ENCODE assay signal across 8 cellular contexts in the genomic region with DNA sequence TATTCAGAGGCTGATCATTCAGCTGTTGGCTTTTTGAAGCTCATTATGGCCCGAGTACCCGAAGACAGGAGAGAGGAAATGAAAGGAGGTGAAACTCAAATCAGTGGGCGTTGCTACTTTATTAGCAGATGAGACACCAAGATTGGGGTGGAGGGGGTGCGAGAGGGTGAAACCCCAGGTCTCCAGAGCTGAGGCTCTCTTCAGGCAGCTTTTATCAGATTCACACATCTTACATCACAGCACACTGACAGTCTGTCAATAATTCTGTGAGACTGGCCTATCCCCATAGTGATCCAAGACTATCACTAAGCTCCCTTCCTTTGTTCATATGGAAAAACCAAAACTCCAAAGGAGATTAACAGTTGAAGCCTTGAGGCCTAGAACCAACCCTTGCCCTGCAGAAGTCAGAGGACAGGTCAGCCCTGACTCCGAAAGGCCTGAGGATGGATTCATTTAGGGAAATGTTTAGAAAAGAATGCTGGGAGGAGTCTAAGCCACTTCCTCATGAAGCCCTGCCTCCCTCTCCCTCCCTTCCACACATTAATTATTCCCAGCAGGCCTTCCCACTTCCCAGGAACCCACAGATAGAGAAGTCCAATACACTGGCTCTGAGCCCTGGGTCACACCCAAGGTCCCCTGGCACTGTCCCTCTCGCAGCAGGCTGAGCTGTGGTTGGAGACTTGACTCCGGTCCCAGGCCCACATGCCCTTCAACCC. TPM values are rescaled to one million over a fixed set of nuclear protein-coding genes. Genes with fewer than 3 reads are reported as not detected.
DNase-seq lines count a peak whose midpoint lies in the region; ATAC-seq and TF ChIP-seq lines count a peak whose summit lies in the region.

No MANE protein-coding gene starts in this region.

- H3K79me2 ChIP-seq in SK-N-SH (ENCODE audit: insufficient read depth) (peaks cover 17% of the 10 kb centered on the region), trophoblast cell (ENCODE audit: control insufficient read depth, insufficient read depth, low read length, poor library complexity) (no peaks in the 10 kb centered on the region)

- H3K4me3 ChIP-seq in SK-N-SH (ENCODE audit: low read depth in 2 of 2, low read length in 1 of 2) = no peak overlapping the region
- H3K4me3 ChIP-seq in trophoblast cell (ENCODE audit: low read depth, low read length) = no peak overlapping the region

- H4K8ac ChIP-seq in trophoblast cell (ENCODE audit: low read depth, low read length) = peak overlapping the region; percentile 80

- H3K27me3 Mint-ChIP-seq in effector memory CD8-positive, alpha-beta T cell = no peaks in the 10 kb centered on the region

- H3K27ac ChIP-seq in SK-N-SH (ENCODE audit: low read depth in 2 of 2, low read length in 1 of 2) (no peak overlapping the region), trophoblast cell (ENCODE audit: low read depth, low read length) (peak overlapping the region; percentile 69)

- no peak overlapping the region for H3K18ac ChIP-seq in trophoblast cell (ENCODE audit: low read length)

- H3K4ac ChIP-seq in trophoblast cell (ENCODE audit: low read depth, low read length) = no peak overlapping the region

- ATAC-seq in effector memory CD8-positive, alpha-beta T cell (replicated peaks) = peak; percentile 96
- ATAC-seq in HG03039 (IDR thresholded peaks at IDR 0.05; ENCODE audit: unreplicated experiment) = no peak

- H3K4me1 ChIP-seq in SK-N-SH (ENCODE audit: control insufficient read depth in 1 of 2, insufficient read depth in 2 of 2, low read depth in 1 of 2, low read length in 1 of 2) = peaks cover 0 to 8% of the 10 kb centered on the region in 2 experiments; a peak in 2 of 4 replicates
- H3K4me1 ChIP-seq in trophoblast cell (ENCODE audit: control insufficient read depth in 1 of 2, insufficient read depth in 2 of 2, low read length in 2 of 2) = peaks cover 19 to 21% of the 10 kb centered on the region in 2 experiments

- H3K36me3 ChIP-seq in SK-N-SH (replicated peaks in 1 of 2; ENCODE audit: control insufficient read depth in 1 of 2, insufficient read depth in 2 of 2, low read length in 1 of 2) (peaks cover 0 to 12% of the 10 kb centered on the region in 2 experiments), trophoblast cell (ENCODE audit: control insufficient read depth in 1 of 2, insufficient read depth in 2 of 2, low read length in 2 of 2) (no peaks in the 10 kb centered on the region)

- H3K14ac ChIP-seq in trophoblast cell (ENCODE audit: low read length) = no peak overlapping the region

- no peaks in the 10 kb centered on the region for H3F3A ChIP-seq in SK-N-SH (replicated peaks; ENCODE audit: insufficient read depth)

- no peak for TF ChIP-seq RAD21 in SK-N-SH (IDR thresholded peaks at IDR 0.05; ENCODE audit: low read length)

- no peaks in the 10 kb centered on the region for H3K9me2 ChIP-seq in SK-N-SH

- no peak overlapping the region for H3K23ac ChIP-seq in trophoblast cell (ENCODE audit: low read length)

- H3K4me2 ChIP-seq in SK-N-SH (no peak overlapping the region), trophoblast cell (ENCODE audit: low read length) (peak overlapping the region; percentile 26)

- H3K9me3 ChIP-seq in SK-N-SH (0 out of 2 replicates have a peak, but pooled peaks cover 3% of the 10 kb centered on the region), trophoblast cell (ENCODE audit: insufficient read depth, low read depth, low read length) (no peaks in the 10 kb centered on the region)

- H3K79me1 ChIP-seq in trophoblast cell (ENCODE audit: low read length) = peaks cover 5% of the 10 kb centered on the region

- peak overlapping the region; percentile 7 for H2BK5ac ChIP-seq in trophoblast cell (ENCODE audit: low read depth, low read length, poor library complexity)

- in situ Hi-C loops in GM13977 (cut with MboI; ENCODE audit: low pct_unique_long_range_greater_than_20kb, low sequenced_read_pairs, unreplicated experiment) = no loop called here

- H3K4me1 Mint-ChIP-seq in effector memory CD8-positive, alpha-beta T cell (ENCODE audit: low read depth in 2 of 2) = peaks cover 50 to 61% of the 10 kb centered on the region in 2 donors

- POLR2A ChIA-PET in SK-N-SH (lab: Yijun Ruan, JAX) = no interaction called here

- 90% methylated on average over 7 of the region's 7 CpGs for WGBS in SK-N-SH (ENCODE audit: low lambda C conversion rate)
- WGBS in trophoblast cell (ENCODE audit: extremely low coverage, insufficient coverage, insufficient read length) = no CpG with 5 or more reads among the region's 7 CpGs

- no peak for TF ChIP-seq EP300 in SK-N-SH (IDR thresholded peaks at IDR 0.05; ENCODE audit: borderline replicate concordance in 1 of 2, low read depth in 1 of 2, low read length in 1 of 2)

- DNase-seq in GM13977 (ENCODE audit: low spot score) = peak; percentile 76
- DNase-seq in SK-N-SH = peak; percentile 27
- DNase-seq in effector memory CD8-positive, alpha-beta T cell = peak; percentile 53 to 64 (median 56)
- no peak for DNase-seq in trophoblast cell
- DNase-seq in NCI-H2107 (lab: John Stamatoyannopoulos, UW) = no peak
- DNase-seq in NCI-H526 treated with DMSO at 0.1 percent for 48 hours (lab: John Stamatoyannopoulos, UW) = no peak
- DNase-seq in pons (ENCODE audit: low spot score) = no peak

- CTCF ChIA-PET in SK-N-SH (lab: Yijun Ruan, JAX) = interaction anchor here (0.7 to 1.0 kb wide), 3 partner anchors 13 to 50 kb away, joined by 3 to 4 read pairs (median 3); no protein-coding TSS in a partner anchor

- H2AK5ac ChIP-seq in trophoblast cell (ENCODE audit: low read length) = no peak overlapping the region

- no peaks in the 10 kb centered on the region for H3K9me3 Mint-ChIP-seq in effector memory CD8-positive, alpha-beta T cell

- H4K20me1 ChIP-seq in SK-N-SH (ENCODE audit: insufficient read depth) = no peaks in the 10 kb centered on the region

- no peak overlapping the region for H4K12ac ChIP-seq in trophoblast cell (ENCODE audit: low read depth, low read length)

- no peak overlapping the region for H2AFZ ChIP-seq in SK-N-SH (ENCODE audit: low read depth)
- H2AFZ ChIP-seq in trophoblast cell (ENCODE audit: insufficient read depth, low read length, poor library complexity) = peak overlapping the region; percentile 15

- H2BK120ac ChIP-seq in trophoblast cell (ENCODE audit: insufficient read depth, low read length, poor library complexity) = peak overlapping the region; percentile 44

- peak overlapping the region; percentile 65 for H4K91ac ChIP-seq in trophoblast cell (ENCODE audit: low read depth, low read length)

- no peak for TF ChIP-seq CTCF in GM13977 (IDR thresholded peaks at IDR 0.05; ENCODE audit: extremely low read depth, insufficient read depth, missing control alignments)
- no peak for TF ChIP-seq CTCF in SK-N-SH (IDR thresholded peaks at IDR 0.05)

- H3K36me3 Mint-ChIP-seq in effector memory CD8-positive, alpha-beta T cell (ENCODE audit: insufficient read depth) = peaks cover 6% of the 10 kb centered on the region

- peak overlapping the region; percentile 93 to 95 for H3K27ac Mint-ChIP-seq in effector memory CD8-positive, alpha-beta T cell

- no peak overlapping the region for H2BK12ac ChIP-seq in trophoblast cell (ENCODE audit: low read length)

- H3K4me3 Mint-ChIP-seq in effector memory CD8-positive, alpha-beta T cell = peak overlapping the region; percentile 75 to 80

- no peak overlapping the region for H3K9ac ChIP-seq in SK-N-SH
- H3K9ac ChIP-seq in trophoblast cell (ENCODE audit: low read length) = no peak overlapping the region

- H3K27me3 ChIP-seq in SK-N-SH (ENCODE audit: insufficient read depth) (no peaks in the 10 kb centered on the region), trophoblast cell (ENCODE audit: insufficient read depth, low read length) (no peaks in the 10 kb centered on the region)

TF ChIP-seq in SK-N-SH, 30 proteins besides CTCF, POLR2A, EP300 and RAD21:
- TF ChIP-seq RFX5 (IDR thresholded peaks at IDR 0.05; ENCODE audit: low read length) (no peak), YY1 (IDR thresholded peaks at IDR 0.05; ENCODE audit: low read depth) (no peak), JUND (IDR thresholded peaks at IDR 0.05) (no peak), MEF2A (IDR thresholded peaks at IDR 0.05; ENCODE audit: borderline replicate concordance, low read depth) (no peak), FOXM1 (IDR thresholded peaks at IDR 0.05; ENCODE audit: low read depth) (no peak)
- TF ChIP-seq, protein P1, sequence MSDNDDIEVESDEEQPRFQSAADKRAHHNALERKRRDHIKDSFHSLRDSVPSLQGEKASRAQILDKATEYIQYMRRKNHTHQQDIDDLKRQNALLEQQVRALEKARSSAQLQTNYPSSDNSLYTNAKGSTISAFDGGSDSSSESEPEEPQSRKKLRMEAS (IDR thresholded peaks at IDR 0.05; ENCODE audit: low read depth) = no peak

RNA-seq across cellular contexts. Expression of a gene that starts 23.2 kb away (rescaled TPM):
- polyA plus RNA-seq in SK-N-SH (2012; rRNA removed) = 3.2 and 3.6 TPM in 2 replicates
- polyA plus RNA-seq in SK-N-SH (2012; cell fraction: cytosol; rRNA removed) = 2.3 and 2.9 TPM in 2 replicates
- polyA plus RNA-seq in SK-N-SH (2012; cell fraction: nucleus; rRNA removed) = 9.6 and 12.0 TPM in 2 replicates
- 2.3 and 2.4 TPM in 2 replicates for polyA plus RNA-seq in trophoblast cell (2013)

Comparison
In these comparisons a context has a peak if more than half of its experiments do, and no peak if none do; other contexts are left out.
1. DNase-seq: peak in GM13977 (single experiment), SK-N-SH (single experiment) and effector memory CD8-positive, alpha-beta T cell (3 of 3); none in trophoblast cell (0 of 2), NCI-H2107 (single experiment), NCI-H526 treated with DMSO at 0.1 percent for 48 hours (single experiment) and pons (single experiment).